In genomic region chr1:197688233-197688632, GRCh38 we compare ENCODE assay signal across 33 cellular contexts.
"Had no signal": no experiment of that assay in that cellular context is flagged by ENCODE, and none has a peak within 500 bp of the region (broad histone marks: within the 10 kb centered on the region; RNA-seq: fewer than 3 reads in every experiment).

No MANE protein-coding gene starts in this region.

- H3K4me3 ChIP-seq: adrenal gland, body of pancreas, breast epithelium had no signal

- H3K27ac ChIP-seq: adrenal gland, body of pancreas, brain microvascular endothelial cell, breast epithelium, VCaP had no signal

- H3K36me3 ChIP-seq: adrenal gland, brain microvascular endothelial cell, breast epithelium had no signal

- DNase-seq: activated B cell treated with CpG ODN at 0.5 μM for 24 hours; activated CD4-positive, alpha-beta memory T cell treated with anti-CD3 and anti-CD28 coated beads for 36 hours; activated CD4-positive, alpha-beta T cell treated with anti-CD3 and anti-CD28 coated beads for 4 hours; activated CD4-positive, alpha-beta T cell treated with anti-CD3 and anti-CD28 coated beads, Interleukin-2, amount 10 ng/mL, durations not matched to agents 24 days and 14 days; activated CD4-positive, alpha-beta T cell treated with anti-CD3 and anti-CD28 coated beads, Interleukin-2, amount 50 U/mL, for 1 hour; activated CD4-positive, alpha-beta T cell treated with anti-CD3 and anti-CD28 coated beads, Interleukin-2, amount 50 U/mL, for 4 hours; activated CD4-positive, CD25-positive, alpha-beta regulatory T cell treated with anti-CD3 and anti-CD28 coated beads, Interleukin-2, amount 50 U/mL, for 72 hours; activated CD8-positive, alpha-beta memory T cell treated with anti-CD3 and anti-CD28 coated beads, Interleukin-2, amount 50 U/mL, for 4 hours; activated CD8-positive, alpha-beta T cell treated with anti-CD3 and anti-CD28 coated beads for 36 hours; activated effector memory CD4-positive, alpha-beta T cell treated with anti-CD3 and anti-CD28 coated beads, Interleukin-2, amount 50 U/mL, for 16 hours; activated gamma-delta T cell treated with Interleukin-2 at 50 U/mL for 16 hours; activated naive CD4-positive, alpha-beta T cell; activated naive CD4-positive, alpha-beta T cell treated with anti-CD3 and anti-CD28 coated beads for 36 hours; activated naive CD4-positive, alpha-beta T cell treated with anti-CD3 and anti-CD28 coated beads, Interleukin-2, amount 50 U/mL, for 16 hours; activated naive CD8-positive, alpha-beta T cell treated with anti-CD3 and anti-CD28 coated beads for 36 hours; activated T-cell treated with anti-CD3 and anti-CD28 coated beads for 4 hours; activated T-cell treated with anti-CD3 and anti-CD28 coated beads, Interleukin-2, amount 50 U/mL, for 1 hour; activated T-cell treated with anti-CD3 and anti-CD28 coated beads, Interleukin-2, amount 50 U/mL, for 4 hours; activated T-cell treated with anti-CD3 and anti-CD28 coated beads, Interleukin-2, amount 50 U/mL, for 72 hours; adrenal gland; amniotic stem cell; aorta; body of pancreas; brain microvascular endothelial cell; central memory CD4-positive, alpha-beta T cell; T-helper 2 cell; T-helper 9 cell had no signal

- FAIRE-seq: astrocyte, colon had no signal

- H3K4me1 ChIP-seq: adrenal gland, breast epithelium had no signal

- ATAC-seq: activated CD8-positive, alpha-beta T cell treated with anti-CD3 and anti-CD28 coated beads for 36 hours; activated naive CD4-positive, alpha-beta T cell treated with anti-CD3 and anti-CD28 coated beads, Interleukin-2, amount 50 U/mL, for 72 hours; activated T-cell treated with anti-CD3 and anti-CD28 coated beads, Interleukin-2, amount 50 U/mL, for 4 hours; activated T-cell treated with anti-CD3 and anti-CD28 coated beads, Interleukin-2, amount 50 U/mL, for 72 hours; activated T-helper 17 cell treated with anti-CD3 and anti-CD28 coated beads, Interleukin-2, amount 50 U/mL, for 72 hours; body of pancreas had no signal
